In the genomic region with DNA sequence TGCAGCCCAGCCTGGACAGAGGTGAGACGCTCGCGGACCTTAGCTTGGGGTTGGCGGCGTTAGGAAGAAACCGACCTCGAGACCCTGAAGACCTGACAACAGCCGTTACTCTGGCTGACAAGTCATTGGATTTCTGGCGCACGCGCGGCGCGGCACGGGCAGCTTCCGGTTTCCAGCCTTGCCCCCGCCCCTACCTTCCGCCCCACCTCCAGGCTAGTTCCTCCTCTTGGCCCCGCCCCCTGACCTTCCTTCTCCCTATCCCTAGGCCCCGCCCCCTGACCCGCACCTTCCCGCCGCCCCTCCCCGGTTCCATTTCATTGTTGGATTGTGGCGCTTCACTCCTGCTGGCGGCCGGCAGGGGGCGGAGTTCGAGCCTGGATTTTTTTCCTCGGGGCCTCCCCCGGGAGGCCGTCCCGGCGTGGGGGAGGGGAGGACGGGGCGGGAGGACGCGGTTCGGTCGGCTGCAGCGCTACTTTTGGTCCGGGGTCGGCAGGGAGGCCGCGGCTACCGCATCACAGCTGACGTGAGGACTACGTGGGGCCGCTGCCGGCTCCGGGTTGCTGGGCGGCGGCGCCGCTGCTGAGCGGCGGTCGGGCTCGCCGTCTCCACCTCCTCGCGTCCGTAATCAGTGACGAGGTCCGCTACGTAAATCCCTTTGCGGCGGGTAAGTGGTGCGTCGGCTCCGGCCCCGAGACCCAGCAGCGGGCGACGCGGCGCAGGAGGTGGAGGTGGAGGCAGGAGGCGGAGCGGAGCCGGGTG, we compare ENCODE assay signal across 8 cellular contexts. TPM values are rescaled to one million over a fixed set of nuclear protein-coding genes. Genes with fewer than 3 reads are reported as not detected.
DNase-seq lines count a peak whose midpoint lies in the region; ATAC-seq and TF ChIP-seq lines count a peak whose summit lies in the region.

Gene CREM (plus strand): TSS at position 317 of the 759 bp plus-strand sequence. CDS start 10,990 bp downstream, outside the sequence.

- peaks cover 46% of the 10 kb centered on the region for H3K4me1 Mint-ChIP-seq in activated naive CD4-positive, alpha-beta T cell treated with anti-CD3 and anti-CD28 coated beads, Interleukin-2, amount 50 U/mL, for 24 hours

- no peaks in the 10 kb centered on the region for H3K27me3 Mint-ChIP-seq in activated naive CD4-positive, alpha-beta T cell treated with anti-CD3 and anti-CD28 coated beads, Interleukin-2, amount 50 U/mL, for 24 hours

- intact Hi-C loops in testis (cut with DNase I; ENCODE audit: low total_unique reads) = no loop called here

- peak within 1 kb of the TSS; percentile 80 to 95 for H3K4me3 ChIP-seq in SK-N-SH (ENCODE audit: low read depth in 2 of 2, low read length in 1 of 2)
- H3K4me3 ChIP-seq in testis = peak within 1 kb of the TSS; percentile 89 to 91

- 2% methylated on average over 35 of the region's 80 CpGs for WGBS in SK-N-SH (ENCODE audit: low lambda C conversion rate)
- WGBS in testis, 2 donors = 0 to 3% methylated on average over 14 to 57 of the region's 80 CpGs

- H3K27ac ChIP-seq in SK-N-SH (ENCODE audit: low read depth in 2 of 2, low read length in 1 of 2) = peak within 1 kb of the TSS; percentile 94 to 99
- H3K27ac ChIP-seq in testis = peak within 1 kb of the TSS; percentile 96 to 100

- TF ChIP-seq EP300 in SK-N-SH (IDR thresholded peaks at IDR 0.05; ENCODE audit: borderline replicate concordance in 1 of 2, low read depth in 1 of 2, low read length in 1 of 2) = no peak

- DNase-seq in GM10266 (ENCODE audit: extremely low spot score) (peak; percentile 96), NCI-H1048 (lab: John Stamatoyannopoulos, UW) (peak; percentile 93), SK-N-SH (peak; percentile 97), glomerular endothelial cell (ENCODE audit: extremely low read depth, low read depth, low spot score) (peak; percentile 64), omental fat pad (ENCODE audit: low spot score) (peak; percentile 99), testis (peak; percentile 100)

- POLR2A ChIA-PET in SK-N-SH (lab: Yijun Ruan, JAX) = interaction anchor here (0.6 to 3.9 kb wide), 5 partner anchors 11 to 91 kb away, joined by 3 to 34 read pairs (median 3); no protein-coding TSS in a partner anchor

- H3K9me3 Mint-ChIP-seq in activated naive CD4-positive, alpha-beta T cell treated with anti-CD3 and anti-CD28 coated beads, Interleukin-2, amount 50 U/mL, for 24 hours = no peaks in the 10 kb centered on the region

- peak; percentile 56 for TF ChIP-seq RAD21 in SK-N-SH (IDR thresholded peaks at IDR 0.05; ENCODE audit: low read length)

- no peaks in the 10 kb centered on the region for H3K9me3 ChIP-seq in SK-N-SH
- H3K9me3 ChIP-seq in testis = no peaks in the 10 kb centered on the region

- H3K36me3 ChIP-seq in SK-N-SH (replicated peaks in 1 of 2; ENCODE audit: control insufficient read depth in 1 of 2, insufficient read depth in 2 of 2, low read length in 1 of 2) = no peaks in the 10 kb centered on the region
- no peaks in the 10 kb centered on the region for H3K36me3 ChIP-seq in testis (ENCODE audit: low read depth, missing control alignments)

- peak within 1 kb of the TSS; percentile 95 for H3K4me3 Mint-ChIP-seq in activated naive CD4-positive, alpha-beta T cell treated with anti-CD3 and anti-CD28 coated beads, Interleukin-2, amount 50 U/mL, for 24 hours

- H3K27me3 ChIP-seq in SK-N-SH (ENCODE audit: insufficient read depth) (no peaks in the 10 kb centered on the region), testis (no peaks in the 10 kb centered on the region)

- H3K4me1 ChIP-seq in SK-N-SH (ENCODE audit: control insufficient read depth in 1 of 2, insufficient read depth in 2 of 2, low read depth in 1 of 2, low read length in 1 of 2) (peaks cover 0 to 24% of the 10 kb centered on the region in 2 experiments; a peak in 3 of 4 replicates), testis (no peaks in the 10 kb centered on the region)

- H4K20me1 ChIP-seq in SK-N-SH (ENCODE audit: insufficient read depth) = no peaks in the 10 kb centered on the region

- TF ChIP-seq POLR2A in testis (IDR thresholded peaks at IDR 0.05) = peak; percentile 95

- H3K4me2 ChIP-seq in SK-N-SH = peak within 1 kb of the TSS; percentile 90

- H3K9ac ChIP-seq in SK-N-SH = peak within 1 kb of the TSS; percentile 99

- H3K36me3 Mint-ChIP-seq in activated naive CD4-positive, alpha-beta T cell treated with anti-CD3 and anti-CD28 coated beads, Interleukin-2, amount 50 U/mL, for 24 hours = peaks cover 5% of the 10 kb centered on the region

- ATAC-seq in HG02588 (IDR thresholded peaks at IDR 0.05; ENCODE audit: unreplicated experiment) = peak; percentile 75
- peak; percentile 94 for ATAC-seq in omental fat pad (ENCODE audit: low FRiP score)

- H3K79me2 ChIP-seq in SK-N-SH (ENCODE audit: insufficient read depth) = peaks cover 36% of the 10 kb centered on the region

- H3K9me2 ChIP-seq in SK-N-SH = no peaks in the 10 kb centered on the region

- H2AFZ ChIP-seq in SK-N-SH (ENCODE audit: low read depth) = peak within 1 kb of the TSS; percentile 91

- TF ChIP-seq CTCF in GM10266 (IDR thresholded peaks at IDR 0.05; ENCODE audit: control insufficient read depth, insufficient read depth, low read depth, missing control alignments) (peak; percentile 76), SK-N-SH (IDR thresholded peaks at IDR 0.05) (peak; percentile 76), omental fat pad (IDR thresholded peaks at IDR 0.05) (peak in 2 of 3 donors; percentile 20 to 52), testis (IDR thresholded peaks at IDR 0.05) (peak; percentile 90 to 97 (median 92))

- peaks cover 16% of the 10 kb centered on the region for H3F3A ChIP-seq in SK-N-SH (replicated peaks; ENCODE audit: insufficient read depth)

- CTCF ChIA-PET in SK-N-SH (lab: Yijun Ruan, JAX) = interaction anchor here (0.6 to 4.0 kb wide), 25 partner anchors 8 to 1653 kb away, joined by 3 to 31 read pairs (median 4); no protein-coding TSS in a partner anchor

- peak within 1 kb of the TSS; percentile 98 for H3K27ac Mint-ChIP-seq in activated naive CD4-positive, alpha-beta T cell treated with anti-CD3 and anti-CD28 coated beads, Interleukin-2, amount 50 U/mL, for 24 hours

TF ChIP-seq in SK-N-SH, 30 proteins besides CTCF, POLR2A, EP300 and RAD21 (continues in another document):
- TF ChIP-seq TCF12 (IDR thresholded peaks at IDR 0.05) (peak; percentile 19; the same call in 1 of the 2 replicates), MXI1 (IDR thresholded peaks at IDR 0.05; ENCODE audit: low read depth, low read length) (peak; percentile 62), CHD2 (IDR thresholded peaks at IDR 0.05; ENCODE audit: low read length, partially characterized antibody) (peak; percentile 89), GATA2 (CRISPR knock-in tag; IDR thresholded peaks at IDR 0.05) (no peak), FOXJ3 (CRISPR knock-in tag; IDR thresholded peaks at IDR 0.05) (no peak), FOSL2 (IDR thresholded peaks at IDR 0.05; ENCODE audit: borderline replicate concordance, low read depth) (no peak), YY1 (IDR thresholded peaks at IDR 0.05; ENCODE audit: low read depth) (peak; percentile 76; the same call in 1 of the 2 replicates), MEF2A (IDR thresholded peaks at IDR 0.05; ENCODE audit: borderline replicate concordance, low read depth) (no peak), JUND (IDR thresholded peaks at IDR 0.05) (no peak), NFIC (IDR thresholded peaks at IDR 0.05; ENCODE audit: borderline replicate concordance) (peak; percentile 2; the same call in 1 of the 2 replicates), PBX3 (IDR thresholded peaks at IDR 0.05) (no peak; the same call in 1 of the 2 replicates), NRF1 (IDR thresholded peaks at IDR 0.05; ENCODE audit: low read depth, low read length) (peak; percentile 86), RFX5 (IDR thresholded peaks at IDR 0.05; ENCODE audit: low read length) (0 out of 2 replicates have a peak, but pooled peaks have one; percentile 47), EZH2phosphoT487 (IDR thresholded peaks at IDR 0.05; ENCODE audit: borderline replicate concordance, low read depth) (no peak), TAF1 (IDR thresholded peaks at IDR 0.05; ENCODE audit: borderline replicate concordance, low read depth, low read length) (peak; percentile 85), SMC3 (IDR thresholded peaks at IDR 0.05; ENCODE audit: low read depth, low read length) (peak; percentile 66), SIN3A (IDR thresholded peaks at IDR 0.05; ENCODE audit: borderline replicate concordance, low read depth, low read length) (no peak), ELF1 (IDR thresholded peaks at IDR 0.05) (peak; percentile 71), POLR2AphosphoS5 (IDR thresholded peaks at IDR 0.05; ENCODE audit: low read depth, low read length) (peak; percentile 93), TEAD4 (IDR thresholded peaks at IDR 0.05; ENCODE audit: borderline replicate concordance, insufficient read depth) (peak; percentile 36; the same call in 1 of the 2 replicates)
- TF ChIP-seq, protein P1, sequence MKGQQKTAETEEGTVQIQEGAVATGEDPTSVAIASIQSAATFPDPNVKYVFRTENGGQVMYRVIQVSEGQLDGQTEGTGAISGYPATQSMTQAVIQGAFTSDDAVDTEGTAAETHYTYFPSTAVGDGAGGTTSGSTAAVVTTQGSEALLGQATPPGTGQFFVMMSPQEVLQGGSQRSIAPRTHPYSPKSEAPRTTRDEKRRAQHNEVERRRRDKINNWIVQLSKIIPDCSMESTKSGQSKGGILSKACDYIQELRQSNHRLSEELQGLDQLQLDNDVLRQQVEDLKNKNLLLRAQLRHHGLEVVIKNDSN (IDR thresholded peaks at IDR 0.05; ENCODE audit: borderline replicate concordance, low read depth) = no peak

RNA-seq across cellular contexts. Expression of gene CREM, which starts in this region (rescaled TPM):
- polyA plus RNA-seq in SK-N-SH (2012; rRNA removed) (41.4 TPM in 2 replicates), testis (ENCODE audit: insufficient read depth, low read depth, low replicate concordance) (405 TPM)
- 47.1 and 52.1 TPM in 2 replicates for polyA plus RNA-seq in SK-N-SH (2012; cell fraction: cytosol; rRNA removed)
- 15.7 and 28.2 TPM in 2 replicates for polyA plus RNA-seq in SK-N-SH (2012; cell fraction: nucleus; rRNA removed)
- total RNA-seq in glomerular endothelial cell (68.5 and 80.1 TPM in 2 replicates), omental fat pad (100 to 1,000 TPM in 2 of 4 donors, 10 to 100 TPM in 2; 43.3 to 159 (median 74.2) TPM), testis (100 to 1,000 TPM; 156 to 266 TPM)

Comparison
In these comparisons a context has a peak if more than half of its experiments do, and no peak if none do; other contexts are left out.
1. Peak in every context shown above with its lines: DNase-seq, ATAC-seq, H3K4me3 ChIP-seq and H3K27ac ChIP-seq.
2. CTCF ChIP-seq: peak in every context shown above with its lines; median percentile 92 in testis; 76 in GM10266; 76 in SK-N-SH; 36 in omental fat pad.